ENCODE assay signal across 19 cellular contexts in the genomic region with DNA sequence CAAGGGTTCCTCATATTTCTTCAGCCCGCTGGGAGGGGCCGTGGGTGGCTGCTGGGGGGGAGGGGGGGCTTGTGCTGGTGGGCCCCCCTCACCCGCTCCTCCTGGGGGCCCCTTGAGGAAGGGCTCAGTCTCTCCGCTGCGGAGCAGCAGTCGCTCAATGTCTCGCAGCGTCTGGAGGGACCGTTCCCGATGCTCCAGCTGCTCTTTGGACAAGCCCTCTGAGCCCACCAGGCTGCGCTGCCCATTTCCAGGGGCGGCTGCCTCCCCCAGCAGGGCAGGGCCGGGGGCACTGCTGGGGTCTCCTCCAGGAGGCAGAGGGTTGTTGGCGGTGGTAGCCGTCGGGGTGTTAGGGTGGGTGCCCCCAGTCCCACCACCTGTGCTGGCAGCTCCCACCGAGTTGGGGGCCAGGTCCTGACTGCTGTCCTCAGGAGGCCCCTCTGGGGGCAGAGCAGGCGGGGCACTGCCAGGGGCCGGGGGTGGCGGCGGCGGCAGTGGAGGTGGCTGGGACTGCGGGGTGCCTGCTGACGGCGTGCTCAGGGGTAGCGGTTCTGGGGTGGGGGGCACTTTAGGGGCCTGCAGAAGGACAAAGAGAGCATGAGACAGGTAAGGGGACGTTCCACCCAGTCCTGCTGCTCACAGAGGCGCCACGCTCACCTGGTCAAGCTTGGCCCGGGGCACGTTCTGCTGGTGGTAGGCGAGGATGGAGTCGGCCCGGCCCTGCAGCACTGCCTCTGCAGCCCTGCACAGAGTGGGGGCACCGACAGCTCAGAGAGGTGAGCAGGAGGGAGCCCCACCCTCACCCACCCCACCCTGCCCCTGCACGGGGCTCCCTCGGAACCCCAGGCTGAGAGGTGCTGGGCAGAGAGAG. TPM values are rescaled to one million over a fixed set of nuclear protein-coding genes. Genes with fewer than 3 reads are reported as not detected.
"Had no signal": no experiment of that assay in that cellular context is flagged by ENCODE, and none has a peak within 500 bp of the region (broad histone marks: within the 10 kb centered on the region; RNA-seq: fewer than 3 reads in every experiment).

No MANE protein-coding gene starts in this region.

- H3K27me3 ChIP-seq: body of pancreas, gastrocnemius medialis, heart right ventricle, right atrium auricular region, thyroid gland had no signal

- H3K27ac Mint-ChIP-seq: dendritic cell treated with granulocyte-macrophage colony-stimulating factor and Interleukin-4, amounts not matched to agents 40 ng/mL and 50 ng/mL, for 4 days had no signal

- H3K9me3 Mint-ChIP-seq: activated CD4-positive, alpha-beta memory T cell treated with anti-CD3 and anti-CD28 coated beads for 36 hours; activated naive CD4-positive, alpha-beta T cell treated with anti-CD3 and anti-CD28 coated beads, Interleukin-2, amount 50 U/mL, for 72 hours; activated T-cell treated with anti-CD3 and anti-CD28 coated beads, Interleukin-2, amount 50 U/mL, for 4 hours; dendritic cell treated with granulocyte-macrophage colony-stimulating factor and Interleukin-4, amounts not matched to agents 40 ng/mL and 50 ng/mL, for 4 days had no signal

- H3K27ac ChIP-seq: body of pancreas, gastrocnemius medialis, heart right ventricle, right atrium auricular region, thyroid gland had no signal

- H3K4me3 ChIP-seq: body of pancreas, gastrocnemius medialis, heart right ventricle, mucosa of descending colon, right atrium auricular region, smooth muscle cell, thyroid gland had no signal

- ATAC-seq: activated CD4-positive, alpha-beta T cell treated with anti-CD3 and anti-CD28 coated beads for 36 hours; activated naive CD4-positive, alpha-beta T cell treated with anti-CD3 and anti-CD28 coated beads, Interleukin-2, amount 50 U/mL, for 72 hours; activated T-cell treated with anti-CD3 and anti-CD28 coated beads, Interleukin-2, amount 50 U/mL, for 4 hours; body of pancreas; gastrocnemius medialis; mucosa of descending colon; naive thymus-derived CD4-positive, alpha-beta T cell had no signal

- H3K4me3 Mint-ChIP-seq: activated CD4-positive, alpha-beta memory T cell treated with anti-CD3 and anti-CD28 coated beads for 36 hours; activated CD4-positive, alpha-beta T cell treated with anti-CD3 and anti-CD28 coated beads for 36 hours; activated T-cell treated with anti-CD3 and anti-CD28 coated beads, Interleukin-2, amount 50 U/mL, for 4 hours; dendritic cell treated with granulocyte-macrophage colony-stimulating factor and Interleukin-4, amounts not matched to agents 40 ng/mL and 50 ng/mL, for 4 days; naive thymus-derived CD4-positive, alpha-beta T cell had no signal

- DNase-seq: activated CD4-positive, alpha-beta memory T cell treated with anti-CD3 and anti-CD28 coated beads for 36 hours; activated CD4-positive, alpha-beta T cell treated with anti-CD3 and anti-CD28 coated beads for 36 hours; activated effector memory CD4-positive, alpha-beta T cell treated with Interleukin-2 at 50 U/mL for 16 hours; activated T-cell treated with anti-CD3 and anti-CD28 coated beads, Interleukin-2, amount 50 U/mL, for 4 hours; amygdala; effector memory CD4-positive, alpha-beta T cell; heart right ventricle; left colon; T-helper 2 cell; thyroid gland had no signal

- H3K27me3 Mint-ChIP-seq: activated CD4-positive, alpha-beta memory T cell treated with anti-CD3 and anti-CD28 coated beads for 36 hours; activated CD4-positive, alpha-beta T cell treated with anti-CD3 and anti-CD28 coated beads for 36 hours; dendritic cell treated with granulocyte-macrophage colony-stimulating factor and Interleukin-4, amounts not matched to agents 40 ng/mL and 50 ng/mL, for 4 days; naive thymus-derived CD4-positive, alpha-beta T cell had no signal

- H3K9me3 ChIP-seq: body of pancreas, gastrocnemius medialis, heart right ventricle, mucosa of descending colon, right atrium auricular region, thyroid gland had no signal

RNA-seq across cellular contexts. Expression of a gene that starts 18.9 kb away (rescaled TPM):
- total RNA-seq: body of pancreas, epithelial cell of proximal tubule, gastrocnemius medialis, smooth muscle cell, thyroid gland had no signal
- polyA plus RNA-seq: smooth muscle cell had no signal

RNA-seq across cellular contexts. Expression of a gene that starts 53.5 kb away (rescaled TPM):
- total RNA-seq: activated CD4-positive, alpha-beta memory T cell treated with anti-CD3 and anti-CD28 coated beads for 36 hours; activated T-cell treated with anti-CD3 and anti-CD28 coated beads, Interleukin-2, amount 50 U/mL, for 4 hours; body of pancreas; epithelial cell of proximal tubule; gastrocnemius medialis; heart right ventricle; left colon; mucosa of descending colon; right atrium auricular region; smooth muscle cell; thyroid gland had no signal
